ENCODE assay signal across 20 cellular contexts in the genomic region with DNA sequence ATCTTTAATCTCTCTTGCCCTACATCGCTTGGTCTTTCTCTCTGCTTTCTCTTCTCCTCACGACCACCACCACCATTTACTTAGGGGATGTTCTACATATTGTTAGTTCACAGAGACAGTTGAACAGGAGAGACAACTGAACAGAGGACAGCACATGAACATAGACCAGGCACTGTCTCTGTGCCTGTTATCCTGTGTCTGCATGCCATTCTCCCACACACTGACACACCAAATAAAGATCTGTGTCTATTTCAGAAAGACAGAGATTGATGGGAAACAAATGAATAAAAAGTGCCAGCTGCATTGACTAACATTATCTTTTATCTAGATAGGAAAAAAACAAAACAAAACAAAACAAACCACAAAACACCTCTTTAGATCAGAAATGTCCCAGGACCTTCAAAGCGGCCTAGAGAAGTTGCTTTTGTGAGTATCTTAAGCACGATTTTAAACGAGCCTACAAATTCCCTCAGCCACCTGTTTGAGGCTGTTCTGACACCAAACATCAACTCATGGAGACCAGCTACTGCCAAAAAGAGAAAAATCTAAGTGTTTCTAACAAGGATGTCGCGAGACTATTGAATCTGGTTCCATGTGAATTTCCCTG.
DNase-seq lines count a peak whose midpoint lies in the region; ATAC-seq and TF ChIP-seq lines count a peak whose summit lies in the region.
"Had no signal": no experiment of that assay in that cellular context is flagged by ENCODE, and none has a peak within 500 bp of the region (broad histone marks: within the 10 kb centered on the region; RNA-seq: fewer than 3 reads in every experiment).

No MANE protein-coding gene starts in this region.

- H3K36me3 Mint-ChIP-seq in CD4-positive, CD25-positive, alpha-beta regulatory T cell, result peaks cover 6% of the 10 kb centered on the region
- no peaks in the 10 kb centered on the region for H3K36me3 Mint-ChIP-seq in GM23338 (ENCODE audit: low read depth)
- peaks cover 13% of the 10 kb centered on the region for H3K36me3 Mint-ChIP-seq in activated naive CD8-positive, alpha-beta T cell treated with anti-CD3 and anti-CD28 coated beads for 36 hours
- H3K36me3 Mint-ChIP-seq in nephron (ENCODE audit: low read depth), result no peaks in the 10 kb centered on the region

- POLR2A ChIA-PET in PC-9 (lab: Charles Lee; ENCODE audit: unreplicated experiment), result no interaction called here

- no peaks in the 10 kb centered on the region for H3K27me3 ChIP-seq in CD4-positive, CD25-positive, alpha-beta regulatory T cell (ENCODE audit: control insufficient read depth, insufficient read depth, low read length)
- peaks cover 15% of the 10 kb centered on the region for H3K27me3 ChIP-seq in GM23338 (ENCODE audit: insufficient read depth)
- peaks cover 74% of the 10 kb centered on the region for H3K27me3 ChIP-seq in PC-9 (ENCODE audit: insufficient read depth, low read depth)
- H3K27me3 ChIP-seq in osteoblast (ENCODE audit: insufficient read depth, low read length), result peaks cover 1% of the 10 kb centered on the region

- peaks cover 0 to 19% (median 1%) of the 10 kb centered on the region in 7 donors for H3K9me3 Mint-ChIP-seq in CD4-positive, CD25-positive, alpha-beta regulatory T cell
- 0 out of 3 replicates have a peak, but pooled peaks cover 2% of the 10 kb centered on the region for H3K9me3 Mint-ChIP-seq in GM23338
- peaks cover 17% of the 10 kb centered on the region for H3K9me3 Mint-ChIP-seq in activated naive CD8-positive, alpha-beta T cell treated with anti-CD3 and anti-CD28 coated beads for 36 hours
- H3K9me3 Mint-ChIP-seq in nephron, result peaks cover 4% of the 10 kb centered on the region
- H3K9me3 Mint-ChIP-seq: neural crest cell had no signal

- H3K9me3 ChIP-seq in CD4-positive, CD25-positive, alpha-beta regulatory T cell (ENCODE audit: control insufficient read depth in 2 of 2, low read length in 2 of 2), result no peaks in the 10 kb centered on the region
- no peaks in the 10 kb centered on the region for H3K9me3 ChIP-seq in PC-9 (ENCODE audit: insufficient read depth, low read depth)
- H3K9me3 ChIP-seq in osteoblast (ENCODE audit: low read depth, low read length), result no peaks in the 10 kb centered on the region
- H3K9me3 ChIP-seq: esophagus squamous epithelium had no signal

- intact Hi-C loops in PC-9 (cut with micrococcal nuclease; ENCODE audit: unreplicated experiment), result no loop called here

- H3F3A ChIP-seq in GM23338 (replicated peaks; ENCODE audit: low read depth), result no peaks in the 10 kb centered on the region
- no peaks in the 10 kb centered on the region for H3F3A ChIP-seq in PC-9 (ENCODE audit: insufficient read depth, low read depth)

- H3K4me3 Mint-ChIP-seq in CD4-positive, CD25-positive, alpha-beta regulatory T cell, result peak overlapping the region; percentile 0 to 70 (median 62)
- H3K4me3 Mint-ChIP-seq in GM23338 (no peak overlapping the region), nephron (peak overlapping the region in 1 of 3 experiments; percentile 9)
- no peak overlapping the region for H3K4me3 Mint-ChIP-seq in activated naive CD8-positive, alpha-beta T cell treated with anti-CD3 and anti-CD28 coated beads for 36 hours
- H3K4me3 Mint-ChIP-seq: neural crest cell had no signal

- peak in 2 of 3 donors; percentile 14 to 33 for DNase-seq in CD4-positive, CD25-positive, alpha-beta regulatory T cell
- DNase-seq in GM23338 (ENCODE audit: low spot score) (no peak), SKM-1 (lab: John Stamatoyannopoulos, UW; ENCODE audit: unreplicated experiment) (no peak), PC-9 (no peak), osteoblast (ENCODE audit: insufficient read length, low spot score, missing footprints) (no peak), NCI-H2029 treated with DMSO at 0.1 percent for 48 hours (lab: John Stamatoyannopoulos, UW) (no peak)
- no peak for DNase-seq in activated naive CD8-positive, alpha-beta T cell treated with anti-CD3 and anti-CD28 coated beads for 36 hours
- DNase-seq: activated CD4-positive, alpha-beta T cell treated with anti-CD3 and anti-CD28 coated beads, Interleukin-2, amount 50 U/mL, for 48 hours; anterior cingulate cortex; cerebellar nuclear complex; effector CD4-positive, alpha-beta T cell; esophagus squamous epithelium; GOT3; mesenchymal stem cell; NCI-H1105 treated with DMSO at 0.1 percent for 48 hours; NCI-H510A treated with DMSO at 0.1 percent for 48 hours; stimulated activated CD8-positive, alpha-beta memory T cell treated with anti-CD3 and anti-CD28 coated beads, Interleukin-4, amount 100 ng/mL, for 48 hours had no signal

- no TSS peak for BruUV-seq in PC-9 (replicated peaks; lab: Mats Ljungman, UMichigan)

- H3K27ac Mint-ChIP-seq in CD4-positive, CD25-positive, alpha-beta regulatory T cell, result peak overlapping the region; percentile 96 to 98 (median 97)
- H3K27ac Mint-ChIP-seq in GM23338, result no peak overlapping the region
- H3K27ac Mint-ChIP-seq in activated naive CD8-positive, alpha-beta T cell treated with anti-CD3 and anti-CD28 coated beads for 36 hours, result peak overlapping the region; percentile 44
- H3K27ac Mint-ChIP-seq in nephron, result peak overlapping the region; percentile 0 to 86 (median 46)
- H3K27ac Mint-ChIP-seq: activated T-helper 1 cell treated with anti-CD3 and anti-CD28 coated beads, Interleukin-12 subunit alpha, Interleukin-12 subunit beta, Interleukin-2, Interleukin-4 antibody, amounts not matched to agents 30 ng/mL and 10 ng/mL and 1 ng/mL, durations not matched to agents 14 hours and 24 hours and 36 hours had no signal

- H3K4me3 ChIP-seq in CD4-positive, CD25-positive, alpha-beta regulatory T cell (ENCODE audit: low read depth, low read length), result no peak overlapping the region
- H3K4me3 ChIP-seq in GM23338 (no peak overlapping the region), PC-9 (no peak overlapping the region), osteoblast (ENCODE audit: insufficient read depth, low read length) (no peak overlapping the region)
- H3K4me3 ChIP-seq: esophagus squamous epithelium had no signal

- peaks cover 20% of the 10 kb centered on the region for H3K27me3 Mint-ChIP-seq in CD4-positive, CD25-positive, alpha-beta regulatory T cell
- H3K27me3 Mint-ChIP-seq in GM23338 (ENCODE audit: insufficient read depth, low read depth, poor library complexity), result peaks cover 8% of the 10 kb centered on the region
- no peaks in the 10 kb centered on the region for H3K27me3 Mint-ChIP-seq in activated naive CD8-positive, alpha-beta T cell treated with anti-CD3 and anti-CD28 coated beads for 36 hours
- H3K27me3 Mint-ChIP-seq in nephron (ENCODE audit: low read depth), result no peaks in the 10 kb centered on the region

- CTCF ChIA-PET in PC-9 (lab: Charles Lee), result no interaction called here

- H3K9me2 ChIP-seq in GM23338 (ENCODE audit: insufficient read depth), result peaks cover 4% of the 10 kb centered on the region; the same call in 1 of the 2 replicates
- 0 out of 2 replicates have a peak, but pooled peaks cover 2% of the 10 kb centered on the region for H3K9me2 ChIP-seq in PC-9 (ENCODE audit: insufficient read depth)

- ATAC-seq in CD4-positive, CD25-positive, alpha-beta regulatory T cell (ENCODE audit: low read depth in 2 of 2), result peak in 1 of 2 donors; percentile 35
- no peak for ATAC-seq in GM23338

- H3K4me1 ChIP-seq in CD4-positive, CD25-positive, alpha-beta regulatory T cell (ENCODE audit: control insufficient read depth, insufficient read depth, low read length, poor library complexity, severe bottlenecking), result peaks cover 52% of the 10 kb centered on the region
- H3K4me1 ChIP-seq in GM23338 (ENCODE audit: insufficient read depth), result peaks cover 11% of the 10 kb centered on the region; the same call in 1 of the 2 replicates
- no peaks in the 10 kb centered on the region for H3K4me1 ChIP-seq in PC-9 (replicated peaks; ENCODE audit: insufficient read depth)
- H3K4me1 ChIP-seq in osteoblast (ENCODE audit: insufficient read depth, low read length), result no peaks in the 10 kb centered on the region
- H3K4me1 ChIP-seq: esophagus squamous epithelium had no signal

- no peak for TF ChIP-seq CTCF in GM23338 (conservative IDR thresholded peaks at IDR 0.05; ENCODE audit: low read depth in 2 of 2)
- no peak for TF ChIP-seq CTCF in nephron (IDR thresholded peaks at IDR 0.05; ENCODE audit: unreplicated experiment in 3 of 3)
- no peak for TF ChIP-seq CTCF in PC-9 (conservative IDR thresholded peaks at IDR 0.05)
- TF ChIP-seq CTCF in osteoblast (IDR thresholded peaks at IDR 0.05; ENCODE audit: extremely low read depth, low read depth, low read length), result no peak

- H3K27ac ChIP-seq in CD4-positive, CD25-positive, alpha-beta regulatory T cell (ENCODE audit: insufficient read depth, low read length, poor library complexity, severe bottlenecking), result peak overlapping the region; percentile 56
- no peak overlapping the region for H3K27ac ChIP-seq in GM23338 (ENCODE audit: low read depth)
- H3K27ac ChIP-seq in PC-9, result no peak overlapping the region
- no peak overlapping the region for H3K27ac ChIP-seq in osteoblast (ENCODE audit: low read depth, low read length)
- H3K27ac ChIP-seq: esophagus squamous epithelium had no signal

- H3K4me2 ChIP-seq in GM23338 (no peak overlapping the region), PC-9 (no peak overlapping the region), osteoblast (ENCODE audit: insufficient read depth, low read length) (no peak overlapping the region)

- no peaks in the 10 kb centered on the region for H3K36me3 ChIP-seq in CD4-positive, CD25-positive, alpha-beta regulatory T cell (ENCODE audit: control insufficient read depth, insufficient read depth, low read length)
- no peaks in the 10 kb centered on the region for H3K36me3 ChIP-seq in GM23338 (ENCODE audit: insufficient read depth)
- H3K36me3 ChIP-seq in PC-9 (ENCODE audit: low read depth), result no peaks in the 10 kb centered on the region
- H3K36me3 ChIP-seq in osteoblast (ENCODE audit: insufficient read depth, low read length), result no peaks in the 10 kb centered on the region
- H3K36me3 ChIP-seq: esophagus squamous epithelium had no signal

- peaks cover 25 to 62% (median 52%) of the 10 kb centered on the region in 4 donors for H3K4me1 Mint-ChIP-seq in CD4-positive, CD25-positive, alpha-beta regulatory T cell
- H3K4me1 Mint-ChIP-seq in GM23338 (peaks cover 18% of the 10 kb centered on the region), nephron (peaks cover 16% of the 10 kb centered on the region)
- peaks cover 40% of the 10 kb centered on the region for H3K4me1 Mint-ChIP-seq in activated naive CD8-positive, alpha-beta T cell treated with anti-CD3 and anti-CD28 coated beads for 36 hours

- H2AFZ ChIP-seq in GM23338 (peak overlapping the region; percentile 75; the same call in 1 of the 2 replicates), PC-9 (no peak overlapping the region), osteoblast (ENCODE audit: low read length) (no peak overlapping the region)

- H3K79me2 ChIP-seq in GM23338 (replicated peaks; ENCODE audit: insufficient read depth) (no peaks in the 10 kb centered on the region), PC-9 (ENCODE audit: low read depth) (no peaks in the 10 kb centered on the region), osteoblast (ENCODE audit: insufficient read depth, low read length) (no peaks in the 10 kb centered on the region)

- H4K20me1 ChIP-seq in GM23338 (replicated peaks; ENCODE audit: insufficient read depth), result no peaks in the 10 kb centered on the region
- H4K20me1 ChIP-seq in PC-9 (ENCODE audit: insufficient read depth), result no peaks in the 10 kb centered on the region
- H4K20me1 ChIP-seq in osteoblast (ENCODE audit: insufficient read depth, low read length), result no peaks in the 10 kb centered on the region

TF ChIP-seq in GM23338, 12 proteins besides CTCF, POLR2A, EP300 and RAD21 (continues in another document):
- TF ChIP-seq NANOG (IDR thresholded peaks at IDR 0.05; ENCODE audit: borderline replicate concordance), result no peak

Comparison
In these comparisons a context has a peak if more than half of its experiments do, and no peak if none do; other contexts are left out.
1. DNase-seq: peak in CD4-positive, CD25-positive, alpha-beta regulatory T cell (2 of 3); none in GM23338 (single experiment), activated naive CD8-positive, alpha-beta T cell treated with anti-CD3 and anti-CD28 coated beads for 36 hours (single experiment), SKM-1 (single experiment), PC-9 (0 of 2), osteoblast (single experiment) and NCI-H2029 treated with DMSO at 0.1 percent for 48 hours (single experiment).
2. H3K4me3 Mint-ChIP-seq: peak in CD4-positive, CD25-positive, alpha-beta regulatory T cell (4 of 4); none in GM23338 (single experiment) and activated naive CD8-positive, alpha-beta T cell treated with anti-CD3 and anti-CD28 coated beads for 36 hours (single experiment).